In genomic region chr5:136467632-136468031, GRCh38 we compare ENCODE assay signal across 27 cellular contexts.
"Had no signal": no experiment of that assay in that cellular context is flagged by ENCODE, and none has a peak within 500 bp of the region (broad histone marks: within the 10 kb centered on the region; RNA-seq: fewer than 3 reads in every experiment).

No MANE protein-coding gene starts in this region.

- DNase-seq: activated B cell treated with CpG ODN at 0.5 μM for 24 hours; activated CD4-positive, alpha-beta T cell treated with anti-CD3 and anti-CD28 coated beads, Interleukin-2, amount 50 U/mL, for 4 hours; activated CD8-positive, alpha-beta memory T cell treated with anti-CD3 and anti-CD28 coated beads for 24 hours; activated effector memory CD4-positive, alpha-beta T cell treated with anti-CD3 and anti-CD28 coated beads, Interleukin-2, amount 50 U/mL, for 16 hours; activated naive CD4-positive, alpha-beta T cell treated with anti-CD3 and anti-CD28 coated beads for 36 hours; activated naive CD8-positive, alpha-beta T cell treated with anti-CD3 and anti-CD28 coated beads for 36 hours; adrenal gland; aorta; brain microvascular endothelial cell; gastrocnemius medialis; hippocampal formation; kidney glomerular epithelial cell; lower lobe of right lung; mesendoderm; mucosa of descending colon; posterior cingulate gyrus; right cardiac atrium; stimulated activated CD4-positive, alpha-beta T cell treated with anti-CD3 and anti-CD28 coated beads, Interleukin-2, amount 100 ng/mL, for 48 hours; T-helper 2 cell; trophoblast cell had no signal

- ATAC-seq: gastrocnemius medialis; left lobe of liver; lower lobe of right lung; mucosa of descending colon; natural killer cell treated with Interleukin-12 subunit alpha and Interleukin-12 subunit beta and Interleukin-15 and Interleukin-18, amount 100 ng/mL, for 72 hours; right cardiac atrium had no signal

- H3K27ac ChIP-seq: adrenal gland, brain microvascular endothelial cell, coronary artery, esophagus muscularis mucosa, gastrocnemius medialis, lower lobe of right lung, thoracic aorta had no signal

- H3K27ac Mint-ChIP-seq: activated B cell treated with CpG ODN at 0.5 μM for 24 hours; activated naive CD4-positive, alpha-beta T cell treated with anti-CD3 and anti-CD28 coated beads for 36 hours; activated naive CD8-positive, alpha-beta T cell treated with anti-CD3 and anti-CD28 coated beads for 36 hours; activated T-helper 1 cell treated with anti-CD3 and anti-CD28 coated beads, Interleukin-12 subunit alpha, Interleukin-12 subunit beta, Interleukin-2, Interleukin-4 antibody, amounts not matched to agents 30 ng/mL and 10 ng/mL and 1 ng/mL, durations not matched to agents 14 hours and 24 hours and 36 hours; natural killer cell treated with Interleukin-12 subunit alpha and Interleukin-12 subunit beta and Interleukin-15 and Interleukin-18, amount 100 ng/mL, for 72 hours; stimulated activated naive CD8-positive, alpha-beta T cell treated with anti-CD3 and anti-CD28 coated beads, Interleukin-15, Interleukin-2, amounts not matched to agents 100 ng/mL and 50 ng/mL, for 24 hours had no signal

- H3K36me3 ChIP-seq: adrenal gland, brain microvascular endothelial cell, esophagus muscularis mucosa, gastrocnemius medialis, lower lobe of right lung, thoracic aorta had no signal

- H3K36me3 Mint-ChIP-seq: activated naive CD8-positive, alpha-beta T cell treated with anti-CD3 and anti-CD28 coated beads for 36 hours; natural killer cell treated with Interleukin-12 subunit alpha and Interleukin-12 subunit beta and Interleukin-15 and Interleukin-18, amount 100 ng/mL, for 72 hours had no signal

- H3K9me3 ChIP-seq: adrenal gland, esophagus muscularis mucosa, gastrocnemius medialis, lower lobe of right lung, mucosa of descending colon, thoracic aorta had no signal

- H3K27me3 ChIP-seq: brain microvascular endothelial cell, gastrocnemius medialis had no signal

- H3K4me3 Mint-ChIP-seq: activated B cell treated with CpG ODN at 0.5 μM for 24 hours; activated naive CD4-positive, alpha-beta T cell treated with anti-CD3 and anti-CD28 coated beads for 36 hours; activated naive CD8-positive, alpha-beta T cell treated with anti-CD3 and anti-CD28 coated beads for 36 hours; activated T-helper 1 cell treated with anti-CD3 and anti-CD28 coated beads, Interleukin-12 subunit alpha, Interleukin-12 subunit beta, Interleukin-2, Interleukin-4 antibody, amounts not matched to agents 30 ng/mL and 10 ng/mL and 1 ng/mL, durations not matched to agents 14 hours and 24 hours and 36 hours; natural killer cell treated with Interleukin-12 subunit alpha and Interleukin-12 subunit beta and Interleukin-15 and Interleukin-18, amount 100 ng/mL, for 72 hours; stimulated activated naive CD8-positive, alpha-beta T cell treated with anti-CD3 and anti-CD28 coated beads, Interleukin-15, Interleukin-2, amounts not matched to agents 100 ng/mL and 50 ng/mL, for 24 hours had no signal

- H3K4me1 Mint-ChIP-seq: activated B cell treated with CpG ODN at 0.5 μM for 24 hours; activated naive CD8-positive, alpha-beta T cell treated with anti-CD3 and anti-CD28 coated beads for 36 hours had no signal

- H3K4me3 ChIP-seq: adrenal gland, coronary artery, esophagus muscularis mucosa, gastrocnemius medialis, lower lobe of right lung, mucosa of descending colon, thoracic aorta had no signal

- H3K4me1 ChIP-seq: adrenal gland, esophagus muscularis mucosa, gastrocnemius medialis, lower lobe of right lung had no signal

- H3K27me3 Mint-ChIP-seq: activated naive CD8-positive, alpha-beta T cell treated with anti-CD3 and anti-CD28 coated beads for 36 hours; natural killer cell treated with Interleukin-12 subunit alpha and Interleukin-12 subunit beta and Interleukin-15 and Interleukin-18, amount 100 ng/mL, for 72 hours had no signal

- H3K9me3 Mint-ChIP-seq: activated T-helper 1 cell treated with anti-CD3 and anti-CD28 coated beads, Interleukin-12 subunit alpha, Interleukin-12 subunit beta, Interleukin-2, Interleukin-4 antibody, amounts not matched to agents 30 ng/mL and 10 ng/mL and 1 ng/mL, durations not matched to agents 14 hours and 24 hours and 36 hours had no signal
